In genomic region chr5:112737472-112738179, GRCh38 we compare ENCODE assay signal across 8 cellular contexts. TPM values are rescaled to one million over a fixed set of nuclear protein-coding genes. Genes with fewer than 3 reads are reported as not detected.
DNase-seq lines count a peak whose midpoint lies in the region; ATAC-seq, FAIRE-seq and TF ChIP-seq lines count a peak whose summit lies in the region.

Gene APC, plus strand, starts transcription at chr5:112737885. Its CDS starts 17,006 bp downstream, at chr5:112754891.

- FAIRE-seq in pancreas (lab: Jason Lieb, UNC): no peak

- 24 to 39% methylated on average over 36 of the region's 36 CpGs for WGBS in pancreas, 2 donors
- WGBS in thymus: under 1% methylated on average over 36 of the region's 36 CpGs

- H3K27ac ChIP-seq in cardiac muscle cell (no peak within 1 kb of the TSS), pancreas (peak within 1 kb of the TSS in 1 of 4 donors; percentile 23), thymus (ENCODE audit: low read depth) (peak within 1 kb of the TSS; percentile 70)

- DNase-seq in HFF-Myc (ENCODE audit: extremely low read depth, low read depth) (peak; percentile 57), NCI-H1092 treated with DMSO at 0.1 percent for 48 hours (lab: John Stamatoyannopoulos, UW) (peak; percentile 74), SW 1271 (lab: John Stamatoyannopoulos, UW) (peak; percentile 22 to 46), cardiac muscle cell (ENCODE audit: low read depth in 1 of 2, low spot score in 1 of 2) (peak; percentile 90 to 92), pancreas (peak; percentile 73 to 89 (median 77))
- peak; percentile 51 for DNase-seq in activated naive CD8-positive, alpha-beta T cell treated with anti-CD3 and anti-CD28 coated beads, Interleukin-2, amount 50 U/mL, for 16 hours (ENCODE audit: low read depth, low spot score)

- H3K4me1 ChIP-seq in cardiac muscle cell (ENCODE audit: low read depth): no peaks in the 10 kb centered on the region
- H3K4me1 ChIP-seq in pancreas: peaks cover 0 to 8% (median 0%) of the 10 kb centered on the region in 3 donors
- H3K4me1 ChIP-seq in thymus (ENCODE audit: control insufficient read depth, insufficient read depth, low read length): peaks cover 8% of the 10 kb centered on the region

- H3K36me3 ChIP-seq in cardiac muscle cell (no peaks in the 10 kb centered on the region), pancreas (no peaks in the 10 kb centered on the region), thymus (ENCODE audit: control insufficient read depth, insufficient read depth) (no peaks in the 10 kb centered on the region)

- peak; percentile 98 to 99 (median 98) for ATAC-seq in pancreas

- intact Hi-C loops in pancreas (cut with DNase I): no loop called here

- no peaks in the 10 kb centered on the region for H3K27me3 ChIP-seq in cardiac muscle cell
- H3K27me3 ChIP-seq in pancreas: no peaks in the 10 kb centered on the region
- H3K27me3 ChIP-seq in thymus (ENCODE audit: control insufficient read depth, insufficient read depth): no peaks in the 10 kb centered on the region

- H3K9me3 ChIP-seq in cardiac muscle cell (ENCODE audit: low read depth): no peaks in the 10 kb centered on the region
- no peaks in the 10 kb centered on the region for H3K9me3 ChIP-seq in pancreas
- no peaks in the 10 kb centered on the region for H3K9me3 ChIP-seq in thymus (ENCODE audit: control insufficient read depth)

- no peak for TF ChIP-seq CTCF in HFF-Myc (IDR thresholded peaks at IDR 0.05; ENCODE audit: low read depth, low read length, missing control alignments)
- no peak for TF ChIP-seq CTCF in cardiac muscle cell (IDR thresholded peaks at IDR 0.05; ENCODE audit: low read depth, low read length)
- no peak for TF ChIP-seq CTCF in pancreas (IDR thresholded peaks at IDR 0.05)

- H3K4me3 ChIP-seq in GM08714 (ENCODE audit: low read length) (peak within 1 kb of the TSS; percentile 75), HFF-Myc (replicated peaks; ENCODE audit: low read depth, low read length) (peak within 1 kb of the TSS; percentile 62), cardiac muscle cell (peak within 1 kb of the TSS; percentile 51), pancreas (peak within 1 kb of the TSS; percentile 25 to 48 (median 29)), thymus (ENCODE audit: low read length) (peak within 1 kb of the TSS; percentile 67)

RNA-seq across cellular contexts. Expression of gene APC, which starts in this region (rescaled TPM):
- total RNA-seq in cardiac muscle cell (38.3 and 40.1 TPM in 2 replicates), pancreas (10 to 100 TPM; 11.7 to 24.0 (median 16.5) TPM)
- polyA plus RNA-seq in cardiac muscle cell (12.9 and 22.9 TPM in 2 replicates), pancreas (1 to 10 TPM; 4.2 to 4.3 TPM), thymus (6.4 TPM)

Comparison
In these comparisons a context has a peak if more than half of its experiments do, and no peak if none do; other contexts are left out.
1. DNase-seq: peak in every context shown above with its lines; median percentile 91 in cardiac muscle cell; 77 in pancreas; 74 in NCI-H1092 treated with DMSO at 0.1 percent for 48 hours; 57 in HFF-Myc; 51 in activated naive CD8-positive, alpha-beta T cell treated with anti-CD3 and anti-CD28 coated beads, Interleukin-2, amount 50 U/mL, for 16 hours; 34 in SW 1271.